In the genomic region with DNA sequence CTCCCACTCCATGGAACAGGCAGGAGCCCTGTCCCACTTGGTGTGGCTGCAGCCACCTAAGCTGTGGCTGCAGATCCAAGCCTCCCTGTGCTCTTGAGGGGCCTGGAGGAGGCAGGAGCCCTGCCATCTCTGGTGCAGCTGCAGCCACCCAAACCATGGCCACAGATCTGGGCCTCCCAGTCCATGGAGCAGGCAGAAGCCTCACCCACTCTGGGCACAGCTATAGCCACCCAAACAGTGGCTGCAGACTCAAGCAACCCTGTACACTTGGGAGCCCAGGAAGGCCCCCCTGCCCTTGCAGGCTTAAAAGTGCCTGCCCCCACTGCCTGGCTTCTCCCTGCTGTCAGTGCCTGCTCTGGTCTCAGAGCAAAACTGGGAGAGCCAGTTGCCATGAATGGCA, we compare ENCODE assay signal across 7 cellular contexts.
"Had no signal": no experiment of that assay in that cellular context is flagged by ENCODE, and none has a peak within 500 bp of the region (broad histone marks: within the 10 kb centered on the region; RNA-seq: fewer than 3 reads in every experiment).

No MANE protein-coding gene starts in this region.

- DNase-seq: H9, HCEC 1CT, IMR-90 had no signal

- FAIRE-seq: H1, H54, HTR-8/SVneo had no signal

- H3K4me3 Mint-ChIP-seq: GM23338, H9 had no signal

- H3K4me1 Mint-ChIP-seq: GM23338, H9 had no signal

- H3K27ac Mint-ChIP-seq: GM23338, H9 had no signal

- ATAC-seq: GM23338 had no signal

- H3K4me3 ChIP-seq: GM23338 had no signal
